ENCODE assay signal across 1 cellular context in genomic region chr16:74328346-74328745, GRCh38. TPM values are rescaled to one million over a fixed set of nuclear protein-coding genes. Genes with fewer than 3 reads are reported as not detected.
"Had no signal": no experiment of that assay in that cellular context is flagged by ENCODE, and none has a peak within 500 bp of the region (broad histone marks: within the 10 kb centered on the region; RNA-seq: fewer than 3 reads in every experiment).

No MANE protein-coding gene starts in this region.

RNA-seq across cellular contexts. Expression of gene NPIPB15, which starts 47.8 kb away (rescaled TPM):
- total RNA-seq: G401 had no signal
